27 cellular contexts compared by ENCODE assay signal in genomic region chr3:35505772-35506171, GRCh38.
"Had no signal": no experiment of that assay in that cellular context is flagged by ENCODE, and none has a peak within 500 bp of the region (broad histone marks: within the 10 kb centered on the region; RNA-seq: fewer than 3 reads in every experiment).

No MANE protein-coding gene starts in this region.

- H3K9me3 ChIP-seq: esophagus muscularis mucosa, mucosa of descending colon, sigmoid colon, testis, vagina had no signal

- H3K4me3 Mint-ChIP-seq: activated CD4-positive, alpha-beta T cell treated with anti-CD3 and anti-CD28 coated beads, Interleukin-2, amount 10 ng/mL, durations not matched to agents 24 days and 14 days; activated CD8-positive, alpha-beta memory T cell treated with anti-CD3 and anti-CD28 coated beads, Interleukin-2, amount 10 ng/mL, durations not matched to agents 7 days and 5 days; activated CD8-positive, alpha-beta T cell treated with anti-CD3 and anti-CD28 coated beads for 36 hours; activated naive CD4-positive, alpha-beta T cell treated with anti-CD3 and anti-CD28 coated beads, Interleukin-2, amount 10 ng/mL, durations not matched to agents 7 days and 5 days; naive B cell; neural crest cell; stimulated activated naive B cell treated with anti-CD40 and anti-IgM and Interleukin-4, amounts not matched to agents 10 μg/mL and 1 μg/mL and 100 μg/mL, for 72 hours; type B pancreatic cell had no signal

- H3K4me1 Mint-ChIP-seq: activated CD4-positive, alpha-beta T cell treated with anti-CD3 and anti-CD28 coated beads, Interleukin-2, amount 10 ng/mL, durations not matched to agents 24 days and 14 days; activated CD8-positive, alpha-beta memory T cell treated with anti-CD3 and anti-CD28 coated beads, Interleukin-2, amount 10 ng/mL, durations not matched to agents 7 days and 5 days; activated naive CD4-positive, alpha-beta T cell treated with anti-CD3 and anti-CD28 coated beads, Interleukin-2, amount 10 ng/mL, durations not matched to agents 7 days and 5 days; naive B cell; stimulated activated naive B cell treated with anti-CD40 and anti-IgM and Interleukin-4, amounts not matched to agents 10 μg/mL and 1 μg/mL and 100 μg/mL, for 72 hours had no signal

- H3K27ac ChIP-seq: coronary artery, esophagus muscularis mucosa, sigmoid colon, testis, vagina had no signal

- DNase-seq: activated CD4-positive, alpha-beta T cell treated with anti-CD3 and anti-CD28 coated beads, Interleukin-2, amount 10 ng/mL, durations not matched to agents 24 days and 14 days; activated CD8-positive, alpha-beta memory T cell treated with anti-CD3 and anti-CD28 coated beads, Interleukin-2, amount 10 ng/mL, durations not matched to agents 7 days and 5 days; activated CD8-positive, alpha-beta T cell treated with anti-CD3 and anti-CD28 coated beads for 36 hours; activated effector memory CD4-positive, alpha-beta T cell treated with anti-CD3 and anti-CD28 coated beads, Interleukin-2, amount 50 U/mL, for 16 hours; activated naive CD4-positive, alpha-beta T cell treated with anti-CD3 and anti-CD28 coated beads, Interleukin-2, amount 10 ng/mL, durations not matched to agents 7 days and 5 days; activated T-cell treated with anti-CD3 and anti-CD28 coated beads for 4 hours; cerebellar nuclear complex; head of caudate nucleus; left ventricle myocardium superior; mammary epithelial cell; mucosa of descending colon; naive B cell; sigmoid colon; stimulated activated CD4-positive, alpha-beta T cell treated with anti-CD3 and anti-CD28 coated beads, Interleukin-15, amount 100 ng/mL, for 24 hours; stimulated activated CD8-positive, alpha-beta memory T cell treated with anti-CD3 and anti-CD28 coated beads, Interleukin-4, amount 100 ng/mL, for 48 hours; stimulated activated naive B cell treated with anti-CD40 and anti-IgM and Interleukin-4, amounts not matched to agents 10 μg/mL and 1 μg/mL and 100 μg/mL, for 72 hours had no signal

- H3K4me1 ChIP-seq: esophagus muscularis mucosa, sigmoid colon, testis, vagina had no signal

- ATAC-seq: activated CD4-positive, CD25-positive, alpha-beta regulatory T cell treated with anti-CD3 and anti-CD28 coated beads, Interleukin-2, amount 50 U/mL, for 24 hours; activated CD8-positive, alpha-beta memory T cell treated with anti-CD3 and anti-CD28 coated beads, Interleukin-2, amount 10 ng/mL, durations not matched to agents 7 days and 5 days; activated CD8-positive, alpha-beta T cell treated with anti-CD3 and anti-CD28 coated beads for 36 hours; left ventricle myocardium superior; mucosa of descending colon; stimulated activated naive B cell treated with anti-CD40 and anti-IgM and Interleukin-4, amounts not matched to agents 10 μg/mL and 1 μg/mL and 100 μg/mL, for 72 hours had no signal

- H3K4me3 ChIP-seq: coronary artery, esophagus muscularis mucosa, mucosa of descending colon, sigmoid colon, smooth muscle cell, testis, vagina had no signal

- H3K4me2 ChIP-seq: smooth muscle cell had no signal

- H3K9me3 Mint-ChIP-seq: neural crest cell had no signal

- H3K36me3 Mint-ChIP-seq: activated CD8-positive, alpha-beta memory T cell treated with anti-CD3 and anti-CD28 coated beads, Interleukin-2, amount 10 ng/mL, durations not matched to agents 7 days and 5 days; activated naive CD4-positive, alpha-beta T cell treated with anti-CD3 and anti-CD28 coated beads, Interleukin-2, amount 10 ng/mL, durations not matched to agents 7 days and 5 days; naive B cell; stimulated activated naive B cell treated with anti-CD40 and anti-IgM and Interleukin-4, amounts not matched to agents 10 μg/mL and 1 μg/mL and 100 μg/mL, for 72 hours; type B pancreatic cell had no signal

- H3K27me3 Mint-ChIP-seq: activated CD4-positive, alpha-beta T cell treated with anti-CD3 and anti-CD28 coated beads, Interleukin-2, amount 10 ng/mL, durations not matched to agents 24 days and 14 days; activated CD8-positive, alpha-beta memory T cell treated with anti-CD3 and anti-CD28 coated beads, Interleukin-2, amount 10 ng/mL, durations not matched to agents 7 days and 5 days; activated CD8-positive, alpha-beta T cell treated with anti-CD3 and anti-CD28 coated beads for 36 hours; activated naive CD4-positive, alpha-beta T cell treated with anti-CD3 and anti-CD28 coated beads, Interleukin-2, amount 10 ng/mL, durations not matched to agents 7 days and 5 days; progenitor cell of endocrine pancreas had no signal

- H3K27ac Mint-ChIP-seq: activated CD4-positive, alpha-beta T cell treated with anti-CD3 and anti-CD28 coated beads, Interleukin-2, amount 10 ng/mL, durations not matched to agents 24 days and 14 days; activated CD8-positive, alpha-beta memory T cell treated with anti-CD3 and anti-CD28 coated beads, Interleukin-2, amount 10 ng/mL, durations not matched to agents 7 days and 5 days; activated CD8-positive, alpha-beta T cell treated with anti-CD3 and anti-CD28 coated beads for 36 hours; activated naive CD4-positive, alpha-beta T cell treated with anti-CD3 and anti-CD28 coated beads, Interleukin-2, amount 10 ng/mL, durations not matched to agents 7 days and 5 days; progenitor cell of endocrine pancreas; stimulated activated naive B cell treated with anti-CD40 and anti-IgM and Interleukin-4, amounts not matched to agents 10 μg/mL and 1 μg/mL and 100 μg/mL, for 72 hours; type B pancreatic cell had no signal

- H3K27me3 ChIP-seq: esophagus muscularis mucosa, sigmoid colon, testis, vagina had no signal

- H3K36me3 ChIP-seq: esophagus muscularis mucosa, sigmoid colon, vagina had no signal

- FAIRE-seq: frontal cortex, islet of Langerhans had no signal
